ENCODE assay signal across 8 cellular contexts in genomic region chr6:157221817-157222175, GRCh38.
DNase-seq lines count a peak whose midpoint lies in the region; ATAC-seq and TF ChIP-seq lines count a peak whose summit lies in the region.

No MANE protein-coding gene starts in this region.

- TF ChIP-seq CTCF in VCaP (conservative IDR thresholded peaks at IDR 0.05): no peak
- no peak for TF ChIP-seq CTCF in thoracic aorta (IDR thresholded peaks at IDR 0.05)
- TF ChIP-seq CTCF in Peyer's patch (IDR thresholded peaks at IDR 0.05): no peak

- peak overlapping the region; percentile 93 for H3K27ac Mint-ChIP-seq in activated naive CD4-positive, alpha-beta T cell treated with anti-CD3 and anti-CD28 coated beads, Interleukin-2, amount 50 U/mL, for 24 hours
- H3K27ac Mint-ChIP-seq in immature natural killer cell: peak overlapping the region in 3 of 6 donors; percentile 11 to 76 (median 69)

- no peaks in the 10 kb centered on the region for H3K9me3 Mint-ChIP-seq in activated naive CD4-positive, alpha-beta T cell treated with anti-CD3 and anti-CD28 coated beads, Interleukin-2, amount 50 U/mL, for 24 hours
- peaks cover 0 to 2% (median 0%) of the 10 kb centered on the region in 6 donors for H3K9me3 Mint-ChIP-seq in immature natural killer cell

- H3K4me3 ChIP-seq in thoracic aorta (peak overlapping the region; percentile 68), Peyer's patch (peak overlapping the region in 1 of 4 donors; percentile 49)

- peak overlapping the region; percentile 75; the same call in 1 of the 2 replicates for H3K27ac ChIP-seq in VCaP
- H3K27ac ChIP-seq in thoracic aorta: peak overlapping the region; percentile 87 to 93
- H3K27ac ChIP-seq in Peyer's patch: no peak overlapping the region

- H3K4me3 Mint-ChIP-seq in activated naive CD4-positive, alpha-beta T cell treated with anti-CD3 and anti-CD28 coated beads, Interleukin-2, amount 50 U/mL, for 24 hours: peak overlapping the region; percentile 87
- peak overlapping the region; percentile 82 to 96 (median 87) for H3K4me3 Mint-ChIP-seq in immature natural killer cell

- peaks cover 47% of the 10 kb centered on the region for H3K4me1 Mint-ChIP-seq in activated naive CD4-positive, alpha-beta T cell treated with anti-CD3 and anti-CD28 coated beads, Interleukin-2, amount 50 U/mL, for 24 hours
- peaks cover 19 to 28% of the 10 kb centered on the region in 2 donors for H3K4me1 Mint-ChIP-seq in immature natural killer cell

- H3K36me3 Mint-ChIP-seq in activated naive CD4-positive, alpha-beta T cell treated with anti-CD3 and anti-CD28 coated beads, Interleukin-2, amount 50 U/mL, for 24 hours: no peaks in the 10 kb centered on the region
- no peaks in the 10 kb centered on the region for H3K36me3 Mint-ChIP-seq in immature natural killer cell

- H3K36me3 ChIP-seq in thoracic aorta (no peaks in the 10 kb centered on the region), Peyer's patch (no peaks in the 10 kb centered on the region)

- H3K27me3 Mint-ChIP-seq in activated naive CD4-positive, alpha-beta T cell treated with anti-CD3 and anti-CD28 coated beads, Interleukin-2, amount 50 U/mL, for 24 hours: no peaks in the 10 kb centered on the region
- H3K27me3 Mint-ChIP-seq in immature natural killer cell (ENCODE audit: low read depth in 3 of 3): peaks cover 1 to 13% (median 3%) of the 10 kb centered on the region in 3 donors

- ATAC-seq in thoracic aorta (ENCODE audit: insufficient number of reproducible peaks, low FRiP score, low read depth) (no peak), HG03439 (IDR thresholded peaks at IDR 0.05; ENCODE audit: unreplicated experiment) (no peak)

- DNase-seq in activated naive CD4-positive, alpha-beta T cell (lab: John Stamatoyannopoulos, UW): no peak
- DNase-seq in immature natural killer cell (no peak), thoracic aorta (ENCODE audit: low spot score) (no peak), COLO668 (lab: John Stamatoyannopoulos, UW; ENCODE audit: unreplicated experiment) (no peak), Peyer's patch (no peak)

- H3K9me3 ChIP-seq in thoracic aorta (no peaks in the 10 kb centered on the region), Peyer's patch (no peaks in the 10 kb centered on the region)

- TF ChIP-seq POLR2A in Peyer's patch (IDR thresholded peaks at IDR 0.05): no peak

- H3K27me3 ChIP-seq in thoracic aorta (replicated peaks; ENCODE audit: insufficient read depth) (no peaks in the 10 kb centered on the region), Peyer's patch (no peaks in the 10 kb centered on the region)

- H3K4me1 ChIP-seq in thoracic aorta (ENCODE audit: control insufficient read depth in 1 of 2, low read depth in 2 of 2) (peaks cover 33 to 74% of the 10 kb centered on the region in 2 donors), Peyer's patch (peaks cover 0 to 10% (median 7%) of the 10 kb centered on the region in 4 donors)

Comparison
In these comparisons a context has a peak if more than half of its experiments do, and no peak if none do; other contexts are left out.
1. H3K27ac ChIP-seq: peak in VCaP (single experiment) and thoracic aorta (2 of 2); none in Peyer's patch (0 of 4).